18 cellular contexts compared by ENCODE assay signal in genomic region chr6:101398716-101399626, GRCh38. TPM values are rescaled to one million over a fixed set of nuclear protein-coding genes. Genes with fewer than 3 reads are reported as not detected.
DNase-seq lines count a peak whose midpoint lies in the region; TF ChIP-seq lines count a peak whose summit lies in the region.
"Had no signal": no experiment of that assay in that cellular context is flagged by ENCODE, and none has a peak within 500 bp of the region (broad histone marks: within the 10 kb centered on the region; RNA-seq: fewer than 3 reads in every experiment).

No MANE protein-coding gene starts in this region.

- H3K27ac ChIP-seq in osteoblast (ENCODE audit: low read depth, low read length) = no peak overlapping the region
- H3K27ac ChIP-seq: esophagus squamous epithelium, ovary, suprapubic skin had no signal

- no peaks in the 10 kb centered on the region for H3K9me3 ChIP-seq in osteoblast (ENCODE audit: low read depth, low read length)
- H3K9me3 ChIP-seq: esophagus squamous epithelium, HAP-1, ovary, suprapubic skin had no signal

- H3K4me1 ChIP-seq in osteoblast (ENCODE audit: insufficient read depth, low read length) = no peaks in the 10 kb centered on the region

- H3K4me3 ChIP-seq in astrocyte of the cerebellum (ENCODE audit: low read depth, low read length) = peak overlapping the region; percentile 33
- peak overlapping the region; percentile 37 for H3K4me3 ChIP-seq in iPS-11a (ENCODE audit: low read depth, low read length)
- no peak overlapping the region for H3K4me3 ChIP-seq in osteoblast (ENCODE audit: insufficient read depth, low read length)
- H3K4me3 ChIP-seq: esophagus squamous epithelium, HAP-1, ovary, suprapubic skin had no signal

- no peak overlapping the region for H3K4me2 ChIP-seq in osteoblast (ENCODE audit: insufficient read depth, low read length)

- no peaks in the 10 kb centered on the region for H3K79me2 ChIP-seq in osteoblast (ENCODE audit: insufficient read depth, low read length)

- H4K20me1 ChIP-seq in osteoblast (ENCODE audit: insufficient read depth, low read length) = no peaks in the 10 kb centered on the region

- intact Hi-C loops in posterior cingulate gyrus (cut with DNase I) = loop anchor here (5.0 to 10.0 kb wide), 2 partner anchors 284 to 613 kb away; no protein-coding TSS in a partner anchor

- no peaks in the 10 kb centered on the region for H3K27me3 ChIP-seq in osteoblast (ENCODE audit: insufficient read depth, low read length)
- H3K27me3 ChIP-seq: ovary had no signal

- H2AFZ ChIP-seq in osteoblast (ENCODE audit: low read length) = no peak overlapping the region

- H3K36me3 ChIP-seq in osteoblast (ENCODE audit: insufficient read depth, low read length) = no peaks in the 10 kb centered on the region
- H3K36me3 ChIP-seq: esophagus squamous epithelium, HAP-1, ovary, suprapubic skin had no signal

- in situ Hi-C loops in G401 (cut with HindIII; ENCODE audit: low sequenced_read_pairs) (no loop called here), astrocyte of the cerebellum (cut with HindIII; ENCODE audit: low sequenced_read_pairs) (no loop called here), GM13976 (cut with MboI; ENCODE audit: low sequenced_read_pairs, unreplicated experiment) (no loop called here)

- TF ChIP-seq CTCF in astrocyte of the cerebellum (IDR thresholded peaks at IDR 0.05; ENCODE audit: low read depth, low read length, missing control alignments) (no peak), osteoblast (IDR thresholded peaks at IDR 0.05; ENCODE audit: extremely low read depth, low read depth, low read length) (no peak), GM13976 (IDR thresholded peaks at IDR 0.05; ENCODE audit: borderline replicate concordance, control extremely low read depth, extremely low read depth, insufficient read depth, missing control alignments) (no peak)

- DNase-seq in G401 (ENCODE audit: low spot score) (peak; percentile 85), astrocyte of the cerebellum (ENCODE audit: low read depth) (no peak), posterior cingulate gyrus (peak; percentile 11 to 92 (median 52)), osteoblast (ENCODE audit: insufficient read length, low spot score, missing footprints) (no peak), ecto neural progenitor cell (ENCODE audit: low spot score) (no peak), GM13976 (ENCODE audit: low spot score) (no peak), dermis blood vessel endothelial cell (no peak)
- DNase-seq: activated B cell treated with CpG ODN at 0.5 μM for 24 hours; activated naive CD4-positive, alpha-beta T cell; DMS 273 treated with DMSO at 0.1 percent for 48 hours; esophagus squamous epithelium; mesendoderm; NCI-H1694; NCI-H526 treated with DMSO at 0.1 percent for 48 hours; ovary had no signal

RNA-seq across cellular contexts. Expression of gene GRIK2, which starts 5.5 kb away (rescaled TPM):
- not detected in 2 replicates for total RNA-seq in G401 (2014; rRNA removed; shearing (Covaris generic))
- total RNA-seq in osteoblast = 0.29 and 0.72 TPM in 2 replicates
- under 0.01 and 0.34 TPM in 2 replicates for total RNA-seq in dermis blood vessel endothelial cell

Comparison
In these comparisons a context has a peak if more than half of its experiments do, and no peak if none do; other contexts are left out.
1. DNase-seq: peak in G401 (single experiment) and posterior cingulate gyrus (10 of 10); none in astrocyte of the cerebellum (single experiment), osteoblast (single experiment), ecto neural progenitor cell (single experiment), GM13976 (single experiment) and dermis blood vessel endothelial cell (single experiment).